ENCODE assay signal across 9 cellular contexts in the genomic region with DNA sequence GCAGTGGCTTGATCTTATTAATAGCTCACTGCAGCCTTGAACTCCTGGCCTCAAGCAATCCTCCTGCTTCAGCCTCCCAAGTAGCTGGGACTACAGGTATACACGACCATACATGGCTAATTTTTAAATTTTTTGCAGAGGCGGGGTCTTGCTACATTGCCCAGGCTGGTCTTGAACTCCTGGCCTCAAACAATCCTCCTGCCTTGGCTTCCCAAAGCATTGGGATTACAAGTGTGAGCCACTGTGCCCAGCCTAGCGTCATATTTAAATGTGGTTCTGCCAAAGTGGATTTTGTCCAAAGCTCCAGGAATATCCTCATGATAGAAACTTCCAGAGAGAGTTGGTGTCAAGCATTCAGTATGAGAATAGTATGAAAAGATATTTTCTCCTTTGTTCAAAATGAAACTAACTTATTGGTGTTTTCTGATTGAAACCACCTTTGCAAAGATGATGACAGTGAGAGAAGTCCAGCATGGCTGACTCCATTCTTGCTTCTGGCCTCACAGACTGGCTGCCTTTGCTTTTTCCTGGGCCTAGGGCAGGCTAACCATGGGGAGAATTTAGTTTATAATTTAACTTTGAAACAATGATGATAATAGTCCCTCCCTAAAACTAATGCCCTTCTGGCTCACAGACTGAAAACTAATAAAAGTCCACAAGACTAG.
A peak's percentile ranks its signal among the peaks of the same experiment; 100 is the strongest.
DNase-seq lines count a peak whose midpoint lies in the region; ATAC-seq and TF ChIP-seq lines count a peak whose summit lies in the region.
"Had no signal": no experiment of that assay in that cellular context is flagged by ENCODE, and none has a peak within 500 bp of the region (broad histone marks: within the 10 kb centered on the region; RNA-seq: fewer than 3 reads in every experiment).

No MANE protein-coding gene starts in this region.

- H3K27me3 Mint-ChIP-seq in natural killer cell treated with Interleukin-12 subunit alpha and Interleukin-12 subunit beta and Interleukin-15 and Interleukin-18, amount 100 ng/mL, for 72 hours: no peaks in the 10 kb centered on the region
- no peaks in the 10 kb centered on the region for H3K27me3 Mint-ChIP-seq in natural killer cell (ENCODE audit: low read depth in 2 of 2)
- H3K27me3 Mint-ChIP-seq in activated naive CD8-positive, alpha-beta T cell treated with anti-CD3 and anti-CD28 coated beads, Interleukin-2, amount 50 U/mL, for 24 hours: no peaks in the 10 kb centered on the region

- peak in 1 of 2 donors; percentile 22 for ATAC-seq in natural killer cell treated with Interleukin-12 subunit alpha and Interleukin-12 subunit beta and Interleukin-15 and Interleukin-18, amount 100 ng/mL, for 72 hours
- ATAC-seq in natural killer cell: no peak
- ATAC-seq in HG03159 (IDR thresholded peaks at IDR 0.05; ENCODE audit: unreplicated experiment): peak; percentile 30
- no peak for ATAC-seq in activated naive CD8-positive, alpha-beta T cell treated with anti-CD3 and anti-CD28 coated beads, Interleukin-2, amount 50 U/mL, for 24 hours

- H3K27me3 ChIP-seq in BE2C: no peaks in the 10 kb centered on the region

- intact Hi-C loops in natural killer cell (cut with micrococcal nuclease): no loop called here

- no peaks in the 10 kb centered on the region for H3K9me3 ChIP-seq in BE2C

- peaks cover 23% of the 10 kb centered on the region for H3K36me3 Mint-ChIP-seq in natural killer cell treated with Interleukin-12 subunit alpha and Interleukin-12 subunit beta and Interleukin-15 and Interleukin-18, amount 100 ng/mL, for 72 hours
- peaks cover 5% of the 10 kb centered on the region for H3K36me3 Mint-ChIP-seq in natural killer cell
- H3K36me3 Mint-ChIP-seq in activated naive CD8-positive, alpha-beta T cell treated with anti-CD3 and anti-CD28 coated beads, Interleukin-2, amount 50 U/mL, for 24 hours (ENCODE audit: low read depth): peaks cover 73% of the 10 kb centered on the region

- H3K27ac Mint-ChIP-seq in natural killer cell treated with Interleukin-12 subunit alpha and Interleukin-12 subunit beta and Interleukin-15 and Interleukin-18, amount 100 ng/mL, for 72 hours: peak overlapping the region; percentile 60 to 91
- H3K27ac Mint-ChIP-seq in natural killer cell: no peak overlapping the region
- peak overlapping the region; percentile 97 for H3K27ac Mint-ChIP-seq in activated naive CD8-positive, alpha-beta T cell treated with anti-CD3 and anti-CD28 coated beads, Interleukin-2, amount 50 U/mL, for 24 hours

- TF ChIP-seq CTCF in natural killer cell (IDR thresholded peaks at IDR 0.05) (no peak), BE2C (IDR thresholded peaks at IDR 0.05; ENCODE audit: low read depth, low read length) (no peak)

- DNase-seq in natural killer cell treated with Interleukin-12 subunit alpha and Interleukin-12 subunit beta and Interleukin-15 and Interleukin-18, amount 100 ng/mL, for 72 hours (ENCODE audit: low spot score): no peak
- DNase-seq in natural killer cell (no peak), NCI-H146 treated with DMSO at 0.1 percent for 48 hours (lab: John Stamatoyannopoulos, UW; ENCODE audit: unreplicated experiment) (no peak), NCI-H2029 treated with DMSO at 0.1 percent for 48 hours (lab: John Stamatoyannopoulos, UW) (no peak), BE2C (no peak), foreskin melanocyte (no peak)
- no peak for DNase-seq in activated naive CD8-positive, alpha-beta T cell treated with anti-CD3 and anti-CD28 coated beads, Interleukin-2, amount 50 U/mL, for 24 hours
- DNase-seq: NCI-H1694 had no signal

- H3K4me1 Mint-ChIP-seq in natural killer cell treated with Interleukin-12 subunit alpha and Interleukin-12 subunit beta and Interleukin-15 and Interleukin-18, amount 100 ng/mL, for 72 hours (ENCODE audit: low read depth in 2 of 2): peaks cover 7 to 24% of the 10 kb centered on the region in 2 donors
- H3K4me1 Mint-ChIP-seq in natural killer cell: no peaks in the 10 kb centered on the region
- H3K4me1 Mint-ChIP-seq in activated naive CD8-positive, alpha-beta T cell treated with anti-CD3 and anti-CD28 coated beads, Interleukin-2, amount 50 U/mL, for 24 hours: peaks cover 71% of the 10 kb centered on the region

- no peak overlapping the region for H3K4me3 ChIP-seq in BE2C (ENCODE audit: low read depth, low read length)

- peaks cover 14% of the 10 kb centered on the region for H3K4me1 ChIP-seq in BE2C

- H3K9me3 Mint-ChIP-seq in natural killer cell treated with Interleukin-12 subunit alpha and Interleukin-12 subunit beta and Interleukin-15 and Interleukin-18, amount 100 ng/mL, for 72 hours: no peaks in the 10 kb centered on the region
- no peaks in the 10 kb centered on the region for H3K9me3 Mint-ChIP-seq in natural killer cell
- H3K9me3 Mint-ChIP-seq in activated naive CD8-positive, alpha-beta T cell treated with anti-CD3 and anti-CD28 coated beads, Interleukin-2, amount 50 U/mL, for 24 hours: peaks cover 12% of the 10 kb centered on the region

- H3K4me3 Mint-ChIP-seq in natural killer cell treated with Interleukin-12 subunit alpha and Interleukin-12 subunit beta and Interleukin-15 and Interleukin-18, amount 100 ng/mL, for 72 hours: peak overlapping the region; percentile 82
- no peak overlapping the region for H3K4me3 Mint-ChIP-seq in natural killer cell
- H3K4me3 Mint-ChIP-seq in activated naive CD8-positive, alpha-beta T cell treated with anti-CD3 and anti-CD28 coated beads, Interleukin-2, amount 50 U/mL, for 24 hours: peak overlapping the region; percentile 50

- no peaks in the 10 kb centered on the region; the same call in 1 of the 2 replicates for H3K36me3 ChIP-seq in BE2C

Comparison
In these comparisons a context has a peak if more than half of its experiments do, and no peak if none do; other contexts are left out.
1. H3K27ac Mint-ChIP-seq: peak in natural killer cell treated with Interleukin-12 subunit alpha and Interleukin-12 subunit beta and Interleukin-15 and Interleukin-18, amount 100 ng/mL, for 72 hours (2 of 2) and activated naive CD8-positive, alpha-beta T cell treated with anti-CD3 and anti-CD28 coated beads, Interleukin-2, amount 50 U/mL, for 24 hours (single experiment); none in natural killer cell (0 of 2).